In the genomic region with DNA sequence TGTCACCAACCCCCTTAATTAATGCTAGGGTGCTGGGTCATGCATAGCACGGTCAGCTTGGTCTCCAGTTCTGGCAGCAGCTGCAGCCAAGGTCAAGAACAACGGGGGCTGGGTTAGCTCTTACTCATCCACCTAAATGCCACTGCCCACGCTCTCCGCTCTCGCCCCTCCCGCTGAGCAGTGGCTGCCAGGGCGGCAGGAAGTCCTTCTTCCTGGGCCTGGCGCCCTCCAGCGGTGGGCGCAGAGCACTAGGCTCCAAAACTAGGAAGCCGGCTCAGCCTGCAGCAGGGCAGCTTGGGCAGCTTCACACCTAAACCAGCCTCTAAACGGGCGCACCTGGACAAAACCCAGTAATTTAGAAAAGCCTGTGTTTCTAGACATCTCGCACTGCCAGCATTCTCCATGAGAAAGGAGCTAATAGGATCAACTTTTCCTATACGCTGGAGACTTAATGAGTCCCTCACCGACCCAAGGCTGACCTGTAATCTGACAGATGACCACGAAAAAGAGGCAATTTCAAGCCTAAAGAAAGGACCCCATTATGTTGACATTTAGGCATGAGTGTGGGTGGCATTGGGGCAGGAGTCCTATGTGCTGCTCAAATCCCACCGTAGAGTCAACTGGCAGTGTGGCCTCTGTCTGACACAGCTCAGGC, we compare ENCODE assay signal across 1 cellular context.
TF ChIP-seq lines count a peak whose summit lies in the region.

No MANE protein-coding gene starts in this region.

TF ChIP-seq in K562, 482 proteins besides CTCF, POLR2A, EP300 and RAD21 (continued from another document and continues in another):
- TF ChIP-seq, protein P1, sequence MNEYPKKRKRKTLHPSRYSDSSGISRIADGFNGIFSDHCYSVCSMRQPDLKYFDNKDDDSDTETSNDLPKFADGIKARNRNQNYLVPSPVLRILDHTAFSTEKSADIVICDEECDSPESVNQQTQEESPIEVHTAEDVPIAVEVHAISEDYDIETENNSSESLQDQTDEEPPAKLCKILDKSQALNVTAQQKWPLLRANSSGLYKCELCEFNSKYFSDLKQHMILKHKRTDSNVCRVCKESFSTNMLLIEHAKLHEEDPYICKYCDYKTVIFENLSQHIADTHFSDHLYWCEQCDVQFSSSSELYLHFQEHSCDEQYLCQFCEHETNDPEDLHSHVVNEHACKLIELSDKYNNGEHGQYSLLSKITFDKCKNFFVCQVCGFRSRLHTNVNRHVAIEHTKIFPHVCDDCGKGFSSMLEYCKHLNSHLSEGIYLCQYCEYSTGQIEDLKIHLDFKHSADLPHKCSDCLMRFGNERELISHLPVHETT (CRISPR knock-in tag; conservative IDR thresholded peaks at IDR 0.05 in 1 of 2, IDR thresholded peaks at IDR 0.05 in 1 of 2), result no peak
- TF ChIP-seq, protein P2, sequence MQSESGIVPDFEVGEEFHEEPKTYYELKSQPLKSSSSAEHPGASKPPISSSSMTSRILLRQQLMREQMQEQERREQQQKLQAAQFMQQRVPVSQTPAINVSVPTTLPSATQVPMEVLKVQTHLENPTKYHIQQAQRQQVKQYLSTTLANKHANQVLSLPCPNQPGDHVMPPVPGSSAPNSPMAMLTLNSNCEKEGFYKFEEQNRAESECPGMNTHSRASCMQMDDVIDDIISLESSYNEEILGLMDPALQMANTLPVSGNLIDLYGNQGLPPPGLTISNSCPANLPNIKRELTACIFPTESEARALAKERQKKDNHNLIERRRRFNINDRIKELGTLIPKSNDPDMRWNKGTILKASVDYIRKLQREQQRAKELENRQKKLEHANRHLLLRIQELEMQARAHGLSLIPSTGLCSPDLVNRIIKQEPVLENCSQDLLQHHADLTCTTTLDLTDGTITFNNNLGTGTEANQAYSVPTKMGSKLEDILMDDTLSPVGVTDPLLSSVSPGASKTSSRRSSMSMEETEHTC (IDR thresholded peaks at IDR 0.05), result no peak
- TF ChIP-seq NBN (IDR thresholded peaks at IDR 0.05; ENCODE audit: low read depth) (peak; percentile 36; the same call in 1 of the 2 replicates), NFXL1 (CRISPR knock-in tag; IDR thresholded peaks at IDR 0.05) (no peak), SMARCE1 (IDR thresholded peaks at IDR 0.05) (peak; percentile 31), CBX5 (IDR thresholded peaks at IDR 0.05; ENCODE audit: borderline replicate concordance, low read depth) (no peak), ZNF644 (tag; IDR thresholded peaks at IDR 0.05; ENCODE audit: low read depth) (no peak), L3MBTL2 (IDR thresholded peaks at IDR 0.05) (peak; percentile 47; the same call in 1 of the 2 replicates), DPF2 (IDR thresholded peaks at IDR 0.05) (peak; percentile 78), MYBL2 (IDR thresholded peaks at IDR 0.05; ENCODE audit: low read depth) (no peak), MYBL2 (CRISPR knock-in tag; IDR thresholded peaks at IDR 0.05; ENCODE audit: borderline replicate concordance) (no peak), E2F6 (IDR thresholded peaks at IDR 0.05; ENCODE audit: borderline replicate concordance in 1 of 2, extremely low read depth in 1 of 2, insufficient read depth in 1 of 2, insufficient read length in 1 of 2, low read depth in 1 of 2, low read length in 1 of 2, poor library complexity in 1 of 2, severe bottlenecking in 1 of 2) (peak in 1 of 2 experiments; percentile 25), SRF (CRISPR knock-in tag; IDR thresholded peaks at IDR 0.05) (peak in 1 of 2 experiments; percentile 92; a peak in 1 of 4 replicates), ELF2 (CRISPR knock-in tag; IDR thresholded peaks at IDR 0.05) (0 out of 2 replicates have a peak, but pooled peaks have one; percentile 47), ZNF785 (CRISPR knock-in tag; IDR thresholded peaks at IDR 0.05) (no peak), NRF1 (conservative IDR thresholded peaks at IDR 0.05 in 1 of 2, IDR thresholded peaks at IDR 0.05 in 1 of 2) (peak in 1 of 2 experiments; percentile 22; a peak in 1 of 4 replicates), SMC3 (conservative IDR thresholded peaks at IDR 0.05; ENCODE audit: insufficient read depth, low read depth, low read length) (peak; percentile 93), ZNF717 (CRISPR knock-in tag; IDR thresholded peaks at IDR 0.05) (no peak), MAFK (IDR thresholded peaks at IDR 0.05; ENCODE audit: low read length) (0 out of 2 replicates have a peak, but pooled peaks have one; percentile 10), MYNN (IDR thresholded peaks at IDR 0.05) (peak; percentile 81), MYNN (CRISPR knock-in tag; IDR thresholded peaks at IDR 0.05) (no peak), ZNF143 (CRISPR knock-in tag; IDR thresholded peaks at IDR 0.05) (no peak), MGA (IDR thresholded peaks at IDR 0.05) (0 out of 2 replicates have a peak, but pooled peaks have one; percentile 7), TBL1XR1 (IDR thresholded peaks at IDR 0.05; ENCODE audit: low read length in 2 of 2) (no peak; a peak in 1 of 4 replicates)
- TF ChIP-seq, protein P3, sequence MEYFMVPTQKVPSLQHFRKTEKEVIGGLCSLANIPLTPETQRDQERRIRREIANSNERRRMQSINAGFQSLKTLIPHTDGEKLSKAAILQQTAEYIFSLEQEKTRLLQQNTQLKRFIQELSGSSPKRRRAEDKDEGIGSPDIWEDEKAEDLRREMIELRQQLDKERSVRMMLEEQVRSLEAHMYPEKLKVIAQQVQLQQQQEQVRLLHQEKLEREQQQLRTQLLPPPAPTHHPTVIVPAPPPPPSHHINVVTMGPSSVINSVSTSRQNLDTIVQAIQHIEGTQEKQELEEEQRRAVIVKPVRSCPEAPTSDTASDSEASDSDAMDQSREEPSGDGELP (CRISPR knock-in tag; IDR thresholded peaks at IDR 0.05; ENCODE audit: borderline replicate concordance), result peak; percentile 80; the same call in 1 of the 2 replicates
- TF ChIP-seq, protein P4, sequence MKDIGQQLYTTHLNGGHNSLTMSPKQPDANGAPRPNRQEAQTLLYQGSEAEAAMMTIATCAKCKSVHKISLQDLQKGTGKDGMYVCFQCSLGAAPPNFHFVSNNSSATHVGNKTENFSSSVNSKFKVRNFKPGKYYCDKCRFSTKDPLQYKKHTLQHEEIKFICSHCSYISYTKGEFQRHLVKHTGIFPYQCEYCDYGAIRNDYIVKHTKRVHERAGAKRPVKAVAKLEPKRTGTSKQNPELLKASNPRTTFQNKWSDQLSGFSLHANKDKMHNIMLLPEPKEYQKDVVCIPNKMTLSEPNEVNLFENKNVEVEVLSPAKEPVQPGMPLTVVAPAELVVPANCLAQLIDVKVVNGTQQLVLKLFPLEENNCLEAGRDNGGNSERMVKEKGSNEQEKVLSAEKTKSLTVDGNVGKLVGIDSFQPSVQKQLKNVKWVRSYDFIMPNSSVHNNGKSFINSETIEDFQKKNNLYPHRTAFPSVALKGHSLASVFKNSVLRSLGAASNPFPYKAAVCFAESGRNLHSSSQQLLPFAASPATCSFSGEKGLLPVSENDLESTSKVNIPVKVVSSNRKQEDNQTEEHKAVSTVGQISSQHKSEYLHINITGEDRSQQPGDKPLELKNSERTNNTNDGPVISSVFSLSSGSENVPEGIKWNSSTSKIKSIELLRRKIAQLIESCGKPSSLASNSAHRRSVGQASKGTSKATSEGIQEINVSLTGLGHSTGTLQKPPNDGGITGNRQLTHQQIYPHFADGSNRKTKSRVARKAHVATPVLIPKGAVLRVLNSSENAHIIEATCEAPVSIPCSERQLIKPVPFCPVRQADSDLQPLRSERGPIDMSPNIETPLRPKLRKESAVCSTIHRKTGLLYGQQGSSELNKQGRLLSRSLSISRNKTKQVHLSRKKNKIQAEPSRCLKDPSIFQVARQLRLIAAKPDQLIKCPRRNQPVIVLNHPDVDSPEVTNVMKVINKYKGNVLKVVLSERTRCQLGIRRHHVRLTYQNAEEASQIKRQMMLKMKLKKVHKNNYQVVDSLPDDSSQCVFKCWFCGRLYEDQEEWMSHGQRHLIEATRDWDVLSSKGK (CRISPR knock-in tag; IDR thresholded peaks at IDR 0.05), result no peak
- TF ChIP-seq, protein P5, sequence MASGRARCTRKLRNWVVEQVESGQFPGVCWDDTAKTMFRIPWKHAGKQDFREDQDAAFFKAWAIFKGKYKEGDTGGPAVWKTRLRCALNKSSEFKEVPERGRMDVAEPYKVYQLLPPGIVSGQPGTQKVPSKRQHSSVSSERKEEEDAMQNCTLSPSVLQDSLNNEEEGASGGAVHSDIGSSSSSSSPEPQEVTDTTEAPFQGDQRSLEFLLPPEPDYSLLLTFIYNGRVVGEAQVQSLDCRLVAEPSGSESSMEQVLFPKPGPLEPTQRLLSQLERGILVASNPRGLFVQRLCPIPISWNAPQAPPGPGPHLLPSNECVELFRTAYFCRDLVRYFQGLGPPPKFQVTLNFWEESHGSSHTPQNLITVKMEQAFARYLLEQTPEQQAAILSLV (tag; IDR thresholded peaks at IDR 0.05), result no peak
- TF ChIP-seq, protein P6, sequence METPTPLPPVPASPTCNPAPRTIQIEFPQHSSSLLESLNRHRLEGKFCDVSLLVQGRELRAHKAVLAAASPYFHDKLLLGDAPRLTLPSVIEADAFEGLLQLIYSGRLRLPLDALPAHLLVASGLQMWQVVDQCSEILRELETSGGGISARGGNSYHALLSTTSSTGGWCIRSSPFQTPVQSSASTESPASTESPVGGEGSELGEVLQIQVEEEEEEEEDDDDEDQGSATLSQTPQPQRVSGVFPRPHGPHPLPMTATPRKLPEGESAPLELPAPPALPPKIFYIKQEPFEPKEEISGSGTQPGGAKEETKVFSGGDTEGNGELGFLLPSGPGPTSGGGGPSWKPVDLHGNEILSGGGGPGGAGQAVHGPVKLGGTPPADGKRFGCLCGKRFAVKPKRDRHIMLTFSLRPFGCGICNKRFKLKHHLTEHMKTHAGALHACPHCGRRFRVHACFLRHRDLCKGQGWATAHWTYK (CRISPR knock-in tag; IDR thresholded peaks at IDR 0.05), result peak; percentile 89
